Comparison of ENCODE assay signal across 1 cellular context in genomic region chr5:139667001-139667729, GRCh38.
TF ChIP-seq lines count a peak whose summit lies in the region.

No MANE protein-coding gene starts in this region.

TF ChIP-seq in WTC11, 78 proteins besides CTCF, POLR2A, EP300 and RAD21 (continued from another document):
- no peak for TF ChIP-seq ARID4B (CRISPR knock-in tag; IDR thresholded peaks at IDR 0.05; ENCODE audit: borderline replicate concordance)
- TF ChIP-seq TCF7 (CRISPR knock-in tag; IDR thresholded peaks at IDR 0.05; ENCODE audit: low read depth), result no peak
- TF ChIP-seq ZNF317 (CRISPR knock-in tag; IDR thresholded peaks at IDR 0.05; ENCODE audit: borderline replicate concordance, low read depth), result no peak
- no peak for TF ChIP-seq IRF2 (CRISPR knock-in tag; IDR thresholded peaks at IDR 0.05; ENCODE audit: borderline replicate concordance, low read depth)
- TF ChIP-seq NR3C1 (CRISPR knock-in tag; conservative IDR thresholded peaks at IDR 0.05; ENCODE audit: low read depth), result no peak
- TF ChIP-seq, protein P1, sequence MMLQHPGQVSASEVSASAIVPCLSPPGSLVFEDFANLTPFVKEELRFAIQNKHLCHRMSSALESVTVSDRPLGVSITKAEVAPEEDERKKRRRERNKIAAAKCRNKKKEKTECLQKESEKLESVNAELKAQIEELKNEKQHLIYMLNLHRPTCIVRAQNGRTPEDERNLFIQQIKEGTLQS (CRISPR knock-in tag; conservative IDR thresholded peaks at IDR 0.05), result no peak
- TF ChIP-seq SMAD3 (CRISPR knock-in tag; IDR thresholded peaks at IDR 0.05; ENCODE audit: borderline replicate concordance), result no peak
- TF ChIP-seq, protein P2, sequence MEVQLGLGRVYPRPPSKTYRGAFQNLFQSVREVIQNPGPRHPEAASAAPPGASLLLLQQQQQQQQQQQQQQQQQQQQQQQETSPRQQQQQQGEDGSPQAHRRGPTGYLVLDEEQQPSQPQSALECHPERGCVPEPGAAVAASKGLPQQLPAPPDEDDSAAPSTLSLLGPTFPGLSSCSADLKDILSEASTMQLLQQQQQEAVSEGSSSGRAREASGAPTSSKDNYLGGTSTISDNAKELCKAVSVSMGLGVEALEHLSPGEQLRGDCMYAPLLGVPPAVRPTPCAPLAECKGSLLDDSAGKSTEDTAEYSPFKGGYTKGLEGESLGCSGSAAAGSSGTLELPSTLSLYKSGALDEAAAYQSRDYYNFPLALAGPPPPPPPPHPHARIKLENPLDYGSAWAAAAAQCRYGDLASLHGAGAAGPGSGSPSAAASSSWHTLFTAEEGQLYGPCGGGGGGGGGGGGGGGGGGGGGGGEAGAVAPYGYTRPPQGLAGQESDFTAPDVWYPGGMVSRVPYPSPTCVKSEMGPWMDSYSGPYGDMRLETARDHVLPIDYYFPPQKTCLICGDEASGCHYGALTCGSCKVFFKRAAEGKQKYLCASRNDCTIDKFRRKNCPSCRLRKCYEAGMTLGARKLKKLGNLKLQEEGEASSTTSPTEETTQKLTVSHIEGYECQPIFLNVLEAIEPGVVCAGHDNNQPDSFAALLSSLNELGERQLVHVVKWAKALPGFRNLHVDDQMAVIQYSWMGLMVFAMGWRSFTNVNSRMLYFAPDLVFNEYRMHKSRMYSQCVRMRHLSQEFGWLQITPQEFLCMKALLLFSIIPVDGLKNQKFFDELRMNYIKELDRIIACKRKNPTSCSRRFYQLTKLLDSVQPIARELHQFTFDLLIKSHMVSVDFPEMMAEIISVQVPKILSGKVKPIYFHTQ (CRISPR knock-in tag; IDR thresholded peaks at IDR 0.05), result no peak
- TF ChIP-seq ZNF121 (CRISPR knock-in tag; IDR thresholded peaks at IDR 0.05), result no peak
- TF ChIP-seq, protein P3, sequence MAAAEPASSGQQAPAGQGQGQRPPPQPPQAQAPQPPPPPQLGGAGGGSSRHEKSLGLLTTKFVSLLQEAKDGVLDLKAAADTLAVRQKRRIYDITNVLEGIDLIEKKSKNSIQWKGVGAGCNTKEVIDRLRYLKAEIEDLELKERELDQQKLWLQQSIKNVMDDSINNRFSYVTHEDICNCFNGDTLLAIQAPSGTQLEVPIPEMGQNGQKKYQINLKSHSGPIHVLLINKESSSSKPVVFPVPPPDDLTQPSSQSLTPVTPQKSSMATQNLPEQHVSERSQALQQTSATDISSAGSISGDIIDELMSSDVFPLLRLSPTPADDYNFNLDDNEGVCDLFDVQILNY (CRISPR knock-in tag; IDR thresholded peaks at IDR 0.05), result no peak
- no peak for TF ChIP-seq ERG (CRISPR knock-in tag; IDR thresholded peaks at IDR 0.05)
